In the genomic region with DNA sequence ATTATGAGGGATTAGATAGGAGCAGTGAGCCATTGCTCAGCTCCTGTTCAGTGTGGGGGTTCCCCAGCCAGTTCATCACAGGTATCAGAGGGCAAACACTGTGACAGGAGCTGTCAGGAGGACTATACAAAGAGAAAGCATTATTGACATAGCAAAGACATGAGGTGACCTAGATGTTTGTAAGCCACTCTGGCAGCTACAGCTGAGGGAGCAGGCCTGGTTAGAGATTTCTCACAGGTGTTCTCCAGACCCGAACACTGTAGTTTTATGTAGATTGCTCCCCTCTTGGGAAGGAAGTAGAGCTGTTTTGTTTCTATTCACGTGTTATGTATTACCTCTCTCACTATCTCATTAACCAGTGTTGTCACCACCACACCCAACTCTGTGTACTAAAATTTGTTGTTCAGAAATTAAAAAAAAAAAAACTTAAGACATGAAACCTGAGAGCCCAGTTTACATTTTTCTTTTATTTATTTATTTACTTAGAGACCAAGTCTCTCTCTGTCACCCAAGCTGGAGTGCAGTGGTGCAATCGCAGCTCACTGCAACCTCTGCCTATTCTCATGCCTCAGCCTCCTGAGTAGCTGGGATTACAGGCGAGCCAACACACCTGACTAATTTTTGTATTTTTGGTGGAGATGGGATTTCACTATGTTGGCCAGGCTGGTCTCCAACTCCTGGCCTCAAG, we compare ENCODE assay signal across 9 cellular contexts.
DNase-seq lines count a peak whose midpoint lies in the region; ATAC-seq, FAIRE-seq and TF ChIP-seq lines count a peak whose summit lies in the region.
"Had no signal": no experiment of that assay in that cellular context is flagged by ENCODE, and none has a peak within 500 bp of the region (broad histone marks: within the 10 kb centered on the region; RNA-seq: fewer than 3 reads in every experiment).

No MANE protein-coding gene starts in this region.

- no peak overlapping the region for H3K4me3 ChIP-seq in bronchial epithelial cell (ENCODE audit: low read depth, low read length)
- H3K4me3 ChIP-seq: SK-N-MC had no signal

- H3K27me3 ChIP-seq in bronchial epithelial cell (ENCODE audit: control insufficient read depth, insufficient read depth, low read length), result no peaks in the 10 kb centered on the region

- H3K36me3 ChIP-seq in bronchial epithelial cell (ENCODE audit: control insufficient read depth, insufficient read depth, low read length), result no peaks in the 10 kb centered on the region

- POLR2A ChIA-PET in RWPE1 (lab: Yijun Ruan, JAX; ENCODE audit: low non-redundant PET), result no interaction called here

- no peaks in the 10 kb centered on the region for H3K27me3 Mint-ChIP-seq in endothelial cell (ENCODE audit: unreplicated experiment)

- H3K4me3 Mint-ChIP-seq in endothelial cell (ENCODE audit: unreplicated experiment), result no peak overlapping the region

- CTCF ChIA-PET in RWPE1 (lab: Yijun Ruan, JAX), result interaction anchor here (0.5 to 2.0 kb wide), 3 partner anchors 79 to 225 kb away, joined by 3 to 8 read pairs (median 7); no protein-coding TSS in a partner anchor

- H3K27ac Mint-ChIP-seq in endothelial cell (ENCODE audit: unreplicated experiment), result no peak overlapping the region

- FAIRE-seq in bronchial epithelial cell (lab: Jason Lieb, UNC), result peak; percentile 7

- peak; percentile 76 for ATAC-seq in HG03095 (IDR thresholded peaks at IDR 0.05; ENCODE audit: unreplicated experiment)

- no peaks in the 10 kb centered on the region for H3K9me3 Mint-ChIP-seq in endothelial cell (ENCODE audit: unreplicated experiment)

- TF ChIP-seq CTCF in bronchial epithelial cell (IDR thresholded peaks at IDR 0.05; ENCODE audit: insufficient read depth, low read length, severe bottlenecking), result no peak
- TF ChIP-seq CTCF in RWPE1 (conservative IDR thresholded peaks at IDR 0.05; ENCODE audit: low read depth), result no peak
- TF ChIP-seq CTCF in endothelial cell (IDR thresholded peaks at IDR 0.05; ENCODE audit: unreplicated experiment), result no peak

- DNase-seq in GM19238 (ENCODE audit: insufficient read length, low spot score), result peak; percentile 47
- DNase-seq in RPMI8226, result peak; percentile 60
- DNase-seq in bronchial epithelial cell (ENCODE audit: low read depth), result peak; percentile 32
- peak; percentile 17 to 27 for DNase-seq in stimulated activated CD4-positive, alpha-beta T cell treated with anti-CD3 and anti-CD28 coated beads, Interleukin-1b, Interleukin-23, amount 100 ng/mL, for 4 hours (ENCODE audit: low read depth in 2 of 2)
- DNase-seq in NCI-H1105 (lab: John Stamatoyannopoulos, UW), result no peak
- DNase-seq in RWPE1 (ENCODE audit: low spot score), result no peak
- DNase-seq in endothelial cell (ENCODE audit: low spot score), result no peak

- H3K27ac ChIP-seq in RWPE1, result no peak overlapping the region
- H3K27ac ChIP-seq: SK-N-MC had no signal

- no peaks in the 10 kb centered on the region for H3K36me3 Mint-ChIP-seq in endothelial cell (ENCODE audit: low read depth, unreplicated experiment)

- H3K4me1 Mint-ChIP-seq in endothelial cell (ENCODE audit: unreplicated experiment), result peaks cover 6% of the 10 kb centered on the region

Comparison
In these comparisons a context has a peak if more than half of its experiments do, and no peak if none do; other contexts are left out.
1. DNase-seq: peak in GM19238 (single experiment), RPMI8226 (single experiment), bronchial epithelial cell (single experiment) and stimulated activated CD4-positive, alpha-beta T cell treated with anti-CD3 and anti-CD28 coated beads, Interleukin-1b, Interleukin-23, amount 100 ng/mL, for 4 hours (2 of 2); none in NCI-H1105 (single experiment), RWPE1 (single experiment) and endothelial cell (single experiment).